ENCODE assay signal across 1 cellular context in the genomic region with DNA sequence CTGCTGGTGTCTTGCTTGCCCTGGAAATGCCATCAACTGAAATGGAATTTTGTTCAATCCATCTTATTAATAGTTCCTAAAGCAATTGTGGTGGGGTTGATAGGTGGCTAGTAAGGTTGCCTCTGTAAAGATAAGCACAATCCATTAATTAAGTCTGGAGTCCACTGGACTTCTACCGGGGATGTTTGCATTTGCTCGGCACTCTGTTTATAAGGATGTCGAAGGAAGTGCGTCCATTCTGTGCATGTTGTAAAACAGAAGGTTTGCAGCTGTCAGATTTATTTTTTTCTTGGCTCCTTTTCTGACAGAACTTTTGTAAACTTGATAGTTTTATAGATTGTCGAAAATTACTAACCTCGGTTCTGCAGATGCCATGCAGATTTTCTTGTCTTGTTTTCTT.
TF ChIP-seq lines count a peak whose summit lies in the region.

No MANE protein-coding gene starts in this region.

TF ChIP-seq in endothelial cell of umbilical vein, 7 proteins besides CTCF, POLR2A, EP300 and RAD21 (continued from another document):
- TF ChIP-seq MYC (IDR thresholded peaks at IDR 0.05; ENCODE audit: low read depth, low read length) (no peak), POLR2AphosphoS5 (IDR thresholded peaks at IDR 0.05; ENCODE audit: insufficient read depth, low read depth, low read length) (no peak), EZH2 (IDR thresholded peaks at IDR 0.05; ENCODE audit: borderline replicate concordance, low read depth, low read length, severe bottlenecking) (no peak)
